In genomic region chr16:67398546-67399217, GRCh38 we compare ENCODE assay signal across 13 cellular contexts. TPM values are rescaled to one million over a fixed set of nuclear protein-coding genes. Genes with fewer than 3 reads are reported as not detected.
"Had no signal": no experiment of that assay in that cellular context is flagged by ENCODE, and none has a peak within 500 bp of the region (broad histone marks: within the 10 kb centered on the region; RNA-seq: fewer than 3 reads in every experiment).

No MANE protein-coding gene starts in this region.

- FAIRE-seq: endometrium, frontal cortex, small intestine had no signal

- H3K27ac ChIP-seq: colonic mucosa had no signal

- H3K9me3 ChIP-seq: colonic mucosa, heart left ventricle, SK-N-SH, upper lobe of right lung had no signal

- H3K4me2 ChIP-seq: SK-N-SH had no signal

- H3K36me3 ChIP-seq: colonic mucosa, heart left ventricle, upper lobe of right lung had no signal

- H3K27me3 ChIP-seq: upper lobe of right lung had no signal

- H3K4me3 ChIP-seq: colonic mucosa, upper lobe of right lung had no signal

- H3K9ac ChIP-seq: SK-N-SH had no signal

- DNase-seq: amniotic stem cell, occipital lobe, small intestine had no signal

RNA-seq across cellular contexts. Expression of gene TPPP3, which starts 5.4 kb away (rescaled TPM):
- total RNA-seq: activated B cell treated with CpG ODN at 0.5 μM for 24 hours; activated CD4-positive, alpha-beta memory T cell treated with anti-CD3 and anti-CD28 coated beads for 36 hours; activated naive CD8-positive, alpha-beta T cell treated with anti-CD3 and anti-CD28 coated beads for 36 hours; lung microvascular endothelial cell had no signal

RNA-seq across cellular contexts. Expression of gene HSD11B2, which starts 32.2 kb away (rescaled TPM):
- total RNA-seq: lung microvascular endothelial cell, occipital lobe had no signal
